16 cellular contexts compared by ENCODE assay signal in genomic region chr18:46062781-46063180, GRCh38.
"Had no signal": no experiment of that assay in that cellular context is flagged by ENCODE, and none has a peak within 500 bp of the region (broad histone marks: within the 10 kb centered on the region; RNA-seq: fewer than 3 reads in every experiment).

No MANE protein-coding gene starts in this region.

- H3K27me3 Mint-ChIP-seq: activated B cell treated with CpG ODN at 0.5 μM for 24 hours; activated CD4-positive, alpha-beta memory T cell treated with anti-CD3 and anti-CD28 coated beads for 36 hours; activated naive CD8-positive, alpha-beta T cell treated with anti-CD3 and anti-CD28 coated beads, Interleukin-2, amount 10 ng/mL, durations not matched to agents 7 days and 5 days; progenitor cell of endocrine pancreas had no signal

- H3K4me1 Mint-ChIP-seq: activated B cell treated with CpG ODN at 0.5 μM for 24 hours had no signal

- H3K9me3 Mint-ChIP-seq: activated CD4-positive, alpha-beta memory T cell treated with anti-CD3 and anti-CD28 coated beads for 36 hours; activated naive CD8-positive, alpha-beta T cell treated with anti-CD3 and anti-CD28 coated beads, Interleukin-2, amount 10 ng/mL, durations not matched to agents 7 days and 5 days; activated T-helper 2 cell treated with anti-CD3 and anti-CD28 coated beads, Interferon-gamma antibody, Interleukin-2, Interleukin-4, amounts not matched to agents 10 μg/mL and 5 μg/mL and 100 μg/mL, durations not matched to agents 14 hours and 24 hours and 36 hours had no signal

- H3K27ac ChIP-seq: gastrocnemius medialis, left lung, thyroid gland had no signal

- H3K36me3 ChIP-seq: gastrocnemius medialis, left lung, thyroid gland had no signal

- H3K4me3 ChIP-seq: gastrocnemius medialis, left lung, thyroid gland had no signal

- DNase-seq: activated B cell treated with CpG ODN at 0.5 μM for 24 hours; activated CD4-positive, alpha-beta memory T cell treated with anti-CD3 and anti-CD28 coated beads for 36 hours; activated CD4-positive, alpha-beta T cell treated with anti-CD3 and anti-CD28 coated beads for 4 hours; activated naive CD4-positive, alpha-beta T cell treated with Interleukin-2 at 50 U/mL for 16 hours; activated naive CD8-positive, alpha-beta T cell treated with anti-CD3 and anti-CD28 coated beads, Interleukin-2, amount 10 ng/mL, durations not matched to agents 7 days and 5 days; activated T-cell treated with anti-CD3 and anti-CD28 coated beads, Interleukin-2, amount 50 U/mL, for 1 hour; amygdala; gastrocnemius medialis; left lung; stimulated activated CD4-positive, alpha-beta T cell treated with anti-CD3 and anti-CD28 coated beads, Interleukin-12 subunit alpha, Interleukin-12 subunit beta, amount 100 ng/mL, for 4 hours; stimulated activated CD4-positive, alpha-beta T cell treated with anti-CD3 and anti-CD28 coated beads, Interleukin-1b, Interleukin-23, amount 100 ng/mL, for 48 hours; stimulated activated naive CD4-positive, alpha-beta T cell treated with Interleukin-2 at 50 U/mL for 16 hours; T-helper 9 cell; thyroid gland had no signal

- H3K4me3 Mint-ChIP-seq: activated B cell treated with CpG ODN at 0.5 μM for 24 hours; activated CD4-positive, alpha-beta memory T cell treated with anti-CD3 and anti-CD28 coated beads for 36 hours; activated naive CD8-positive, alpha-beta T cell treated with anti-CD3 and anti-CD28 coated beads, Interleukin-2, amount 10 ng/mL, durations not matched to agents 7 days and 5 days had no signal

- H3K4me1 ChIP-seq: thyroid gland had no signal

- H3K27ac Mint-ChIP-seq: activated B cell treated with CpG ODN at 0.5 μM for 24 hours; activated CD4-positive, alpha-beta memory T cell treated with anti-CD3 and anti-CD28 coated beads for 36 hours; activated naive CD8-positive, alpha-beta T cell treated with anti-CD3 and anti-CD28 coated beads, Interleukin-2, amount 10 ng/mL, durations not matched to agents 7 days and 5 days; activated T-helper 2 cell treated with anti-CD3 and anti-CD28 coated beads, Interferon-gamma antibody, Interleukin-2, Interleukin-4, amounts not matched to agents 10 μg/mL and 5 μg/mL and 100 μg/mL, durations not matched to agents 14 hours and 24 hours and 36 hours; progenitor cell of endocrine pancreas had no signal

- H3K27me3 ChIP-seq: gastrocnemius medialis, left lung, thyroid gland had no signal
